Comparison of ENCODE assay signal across 6 cellular contexts in genomic region chr12:55706840-55707671, GRCh38. TPM values are rescaled to one million over a fixed set of nuclear protein-coding genes. Genes with fewer than 3 reads are reported as not detected.
A peak's percentile ranks its signal among the peaks of the same experiment; 100 is the strongest.
DNase-seq lines count a peak whose midpoint lies in the region; ATAC-seq and TF ChIP-seq lines count a peak whose summit lies in the region.

No MANE protein-coding gene starts in this region.

- H3K4me1 ChIP-seq in OCI-LY1 (ENCODE audit: insufficient read depth, low read length, severe bottlenecking) (peaks cover 7% of the 10 kb centered on the region), iPS DF 6.9 (ENCODE audit: control insufficient read depth, insufficient read depth, low read length) (no peaks in the 10 kb centered on the region; the same call in 1 of the 2 replicates)

- peak overlapping the region; percentile 35; the same call in 1 of the 2 replicates for H3K4me2 ChIP-seq in OCI-LY1 (ENCODE audit: low read length)

- no peaks in the 10 kb centered on the region for H4K20me1 ChIP-seq in OCI-LY1 (ENCODE audit: insufficient read depth, low read length)

- no peak overlapping the region for H2AFZ ChIP-seq in OCI-LY1 (ENCODE audit: low read length)

- ATAC-seq in GM18858 (IDR thresholded peaks at IDR 0.05; ENCODE audit: unreplicated experiment), result no peak

- H3K9me3 ChIP-seq in OCI-LY1 (ENCODE audit: low read length) (no peaks in the 10 kb centered on the region), iPS DF 6.9 (ENCODE audit: control insufficient read depth, insufficient read depth, low read length) (no peaks in the 10 kb centered on the region)

- H3K27ac ChIP-seq in OCI-LY1 (ENCODE audit: low read depth, low read length, poor library complexity, severe bottlenecking) (no peak overlapping the region), iPS DF 6.9 (ENCODE audit: low read length) (no peak overlapping the region)

- H3K9me3 Mint-ChIP-seq in type B pancreatic cell, result no peaks in the 10 kb centered on the region

- no peak overlapping the region for H3K9ac ChIP-seq in OCI-LY1 (ENCODE audit: low read length)

- no peaks in the 10 kb centered on the region for H3K79me2 ChIP-seq in OCI-LY1 (ENCODE audit: insufficient read depth, low read length)

- H3K36me3 Mint-ChIP-seq in type B pancreatic cell, result no peaks in the 10 kb centered on the region

- H3K4me1 Mint-ChIP-seq in type B pancreatic cell (ENCODE audit: unreplicated experiment), result peaks cover 20% of the 10 kb centered on the region

- DNase-seq in AG09309 (ENCODE audit: low read depth) (no peak), iPS DF 6.9 (ENCODE audit: low read depth, low spot score) (no peak), type B pancreatic cell (ENCODE audit: extremely low spot score, unreplicated experiment) (no peak)
- no peak for DNase-seq in stimulated activated CD4-positive, alpha-beta T cell treated with anti-CD3 and anti-CD28 coated beads, Interleukin-4, amount 100 ng/mL, for 24 hours

- no CpG with 5 or more reads among the region's 23 CpGs for WGBS in iPS DF 6.9 (ENCODE audit: insufficient coverage, insufficient read length)

- no peak for TF ChIP-seq CTCF in AG09309 (IDR thresholded peaks at IDR 0.05; ENCODE audit: control insufficient read depth, insufficient read depth, low read depth, low read length, missing control alignments)
- TF ChIP-seq CTCF in OCI-LY1 (IDR thresholded peaks at IDR 0.05; ENCODE audit: low read length), result no peak
- no peak for TF ChIP-seq CTCF in type B pancreatic cell (conservative IDR thresholded peaks at IDR 0.05)

- H3K27me3 Mint-ChIP-seq in type B pancreatic cell, result peaks cover 76% of the 10 kb centered on the region

- H3K27ac Mint-ChIP-seq in type B pancreatic cell, result no peak overlapping the region

- H3K27me3 ChIP-seq in OCI-LY1 (ENCODE audit: insufficient read depth, low read length) (peaks cover 18% of the 10 kb centered on the region), iPS DF 6.9 (ENCODE audit: control insufficient read depth, insufficient read depth, low read length) (no peaks in the 10 kb centered on the region)

- no peaks in the 10 kb centered on the region for H3F3A ChIP-seq in OCI-LY1 (ENCODE audit: insufficient read depth, low read length)

- peak overlapping the region; percentile 56 for H3K4me3 ChIP-seq in AG09309 (ENCODE audit: control insufficient read depth, low read depth, low read length)
- H3K4me3 ChIP-seq in OCI-LY1 (ENCODE audit: low read depth, low read length, poor library complexity, severe bottlenecking), result peak overlapping the region; percentile 14
- H3K4me3 ChIP-seq in iPS DF 6.9 (ENCODE audit: low read length), result peak overlapping the region; percentile 46; the same call in 1 of the 2 replicates

- H3K36me3 ChIP-seq in OCI-LY1 (ENCODE audit: insufficient read depth, low read length) (no peaks in the 10 kb centered on the region), iPS DF 6.9 (ENCODE audit: control insufficient read depth, insufficient read depth, low read length) (no peaks in the 10 kb centered on the region)

- peak overlapping the region; percentile 87 for H3K4me3 Mint-ChIP-seq in type B pancreatic cell

- no peaks in the 10 kb centered on the region for H3K9me2 ChIP-seq in OCI-LY1 (ENCODE audit: low read depth, low read length)

RNA-seq across cellular contexts. Expression of gene ITGA7, which starts 0.6 kb away (rescaled TPM):
- total RNA-seq in type B pancreatic cell (ENCODE audit: low replicate concordance), result 10.4 and 39.2 TPM in 2 replicates

RNA-seq across cellular contexts. Expression of gene BLOC1S1, which starts 8.8 kb away (rescaled TPM):
- 89.9 and 98.6 TPM in 2 replicates for total RNA-seq in type B pancreatic cell (ENCODE audit: low replicate concordance)

RNA-seq across cellular contexts. Expression of gene RDH5, which starts 13.1 kb away (rescaled TPM):
- 7.4 and 14.1 TPM in 2 replicates for total RNA-seq in type B pancreatic cell (ENCODE audit: low replicate concordance)

RNA-seq across cellular contexts. Expression of gene CD63, which starts 21.8 kb away (rescaled TPM):
- 525 and 567 TPM in 2 replicates for total RNA-seq in type B pancreatic cell (ENCODE audit: low replicate concordance)

RNA-seq across cellular contexts. Expression of gene GDF11, which starts 35.9 kb away (rescaled TPM):
- 11.8 and 40.1 TPM in 2 replicates for total RNA-seq in type B pancreatic cell (ENCODE audit: low replicate concordance)
